Comparison of ENCODE assay signal across 28 cellular contexts in the genomic region with DNA sequence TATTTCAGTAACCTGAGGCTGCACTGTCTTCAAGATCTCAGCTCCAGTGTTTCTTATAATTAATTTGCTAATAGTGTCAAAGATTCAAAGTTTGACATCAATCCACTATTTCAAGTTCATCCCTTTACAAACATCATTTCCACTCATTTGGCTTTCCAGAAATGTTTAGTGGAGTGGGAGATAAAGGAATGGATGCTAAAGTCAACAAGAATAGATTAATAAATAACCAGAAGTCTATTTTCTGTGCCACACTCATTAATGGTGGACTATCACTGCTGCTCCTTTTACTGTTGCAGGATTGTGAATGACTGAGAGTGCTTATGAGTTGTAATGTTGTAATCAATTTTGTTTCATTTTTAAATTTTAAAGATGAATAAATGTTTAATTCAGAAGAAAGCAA.
"Had no signal": no experiment of that assay in that cellular context is flagged by ENCODE, and none has a peak within 500 bp of the region (broad histone marks: within the 10 kb centered on the region; RNA-seq: fewer than 3 reads in every experiment).

No MANE protein-coding gene starts in this region.

- H3K9me3 ChIP-seq: breast epithelium had no signal

- ATAC-seq: activated T-cell treated with anti-CD3 and anti-CD28 coated beads, Interleukin-2, amount 50 U/mL, for 72 hours; Panc1; Right ventricle myocardium inferior; T-cell had no signal

- H3K36me3 ChIP-seq: breast epithelium had no signal

- H3K4me1 ChIP-seq: breast epithelium had no signal

- H3K4me3 ChIP-seq: breast epithelium, SK-N-MC had no signal

- H3K27ac ChIP-seq: breast epithelium, SK-N-MC had no signal

- H3K27me3 ChIP-seq: breast epithelium had no signal

- DNase-seq: activated CD4-positive, alpha-beta memory T cell treated with anti-CD3 and anti-CD28 coated beads, Interleukin-2, amount 10 ng/mL, durations not matched to agents 7 days and 5 days; activated CD4-positive, alpha-beta T cell treated with anti-CD3 and anti-CD28 coated beads, Interleukin-2, amount 10 ng/mL, durations not matched to agents 7 days and 5 days; activated CD4-positive, CD25-positive, alpha-beta regulatory T cell; activated CD8-positive, alpha-beta memory T cell treated with anti-CD3 and anti-CD28 coated beads, Interleukin-2, amount 50 U/mL, for 4 hours; activated naive CD4-positive, alpha-beta T cell; activated T-cell treated with anti-CD3 and anti-CD28 coated beads, Interleukin-2, amount 50 U/mL, for 72 hours; aorta; caudate nucleus; KG1; MV-4-11; NCI-H1092 treated with DMSO at 0.1 percent for 48 hours; NCI-H1417 treated with DMSO at 0.1 percent for 48 hours; NCI-H1694; NCI-H2029; NCI-H2107; NCI-H345; NCI-H510A; NCI-H526 treated with DMSO at 0.1 percent for 48 hours; NCI-H82; OCI-M1; RPMI8226; T-cell; T-helper 2 cell; T1000 had no signal
